In the genomic region with DNA sequence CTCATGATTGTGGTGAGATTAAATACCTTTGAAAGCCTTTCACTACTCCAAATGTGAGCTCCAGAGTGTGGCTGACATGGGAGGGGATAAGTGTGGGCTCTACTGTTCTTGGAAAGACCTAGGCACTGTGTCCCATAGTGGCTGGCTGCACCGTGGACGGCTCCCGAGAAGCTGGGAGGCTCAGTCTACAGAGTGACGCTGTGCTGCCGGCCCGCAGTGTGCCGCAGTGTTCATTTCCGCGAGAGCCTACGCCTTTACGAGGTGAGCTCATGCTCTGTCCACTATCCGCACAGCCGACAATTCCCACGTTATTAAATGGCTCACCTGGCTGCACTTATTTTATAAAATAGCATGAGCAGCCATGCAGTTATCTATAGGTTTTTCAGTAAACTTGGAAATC, we compare ENCODE assay signal across 38 cellular contexts.
"Had no signal": no experiment of that assay in that cellular context is flagged by ENCODE, and none has a peak within 500 bp of the region (broad histone marks: within the 10 kb centered on the region; RNA-seq: fewer than 3 reads in every experiment).

No MANE protein-coding gene starts in this region.

- H3K4me1 Mint-ChIP-seq: activated naive CD8-positive, alpha-beta T cell treated with anti-CD3 and anti-CD28 coated beads, Interleukin-2, amount 50 U/mL, for 24 hours; brain had no signal

- H3K27ac ChIP-seq: adrenal gland, ascending aorta, body of pancreas, brain microvascular endothelial cell, breast epithelium, cardiac muscle cell had no signal

- H3K27me3 ChIP-seq: adrenal gland, ascending aorta, body of pancreas, brain microvascular endothelial cell, breast epithelium, cardiac muscle cell had no signal

- H3K4me3 ChIP-seq: adrenal gland, ascending aorta, body of pancreas, breast epithelium, cardiac muscle cell had no signal

- H3K9me3 ChIP-seq: adrenal gland, ascending aorta, body of pancreas, breast epithelium had no signal

- DNase-seq: activated effector memory CD4-positive, alpha-beta T cell treated with anti-CD3 and anti-CD28 coated beads, Interleukin-2, amount 50 U/mL, for 16 hours; activated effector memory CD4-positive, alpha-beta T cell treated with Interleukin-2 at 50 U/mL for 16 hours; activated gamma-delta T cell; activated gamma-delta T cell treated with Interleukin-2 at 50 U/mL for 16 hours; activated naive CD4-positive, alpha-beta T cell; activated naive CD4-positive, alpha-beta T cell treated with anti-CD3 and anti-CD28 coated beads for 36 hours; activated naive CD4-positive, alpha-beta T cell treated with anti-CD3 and anti-CD28 coated beads, Interleukin-2, amount 10 ng/mL, durations not matched to agents 7 days and 5 days; activated naive CD4-positive, alpha-beta T cell treated with anti-CD3 and anti-CD28 coated beads, Interleukin-2, amount 50 U/mL, for 16 hours; activated naive CD4-positive, alpha-beta T cell treated with Interleukin-2 at 50 U/mL for 16 hours; activated naive CD8-positive, alpha-beta T cell treated with anti-CD3 and anti-CD28 coated beads for 36 hours; activated naive CD8-positive, alpha-beta T cell treated with anti-CD3 and anti-CD28 coated beads, Interleukin-2, amount 10 ng/mL, durations not matched to agents 7 days and 5 days; activated naive CD8-positive, alpha-beta T cell treated with anti-CD3 and anti-CD28 coated beads, Interleukin-2, amount 50 U/mL, for 24 hours; activated T-cell treated with anti-CD3 and anti-CD28 coated beads, Interleukin-2, amount 50 U/mL, for 1 hour; activated T-cell treated with anti-CD3 and anti-CD28 coated beads, Interleukin-2, amount 50 U/mL, for 24 hours; activated T-cell treated with anti-CD3 and anti-CD28 coated beads, Interleukin-2, amount 50 U/mL, for 4 hours; activated T-cell treated with anti-CD3 and anti-CD28 coated beads, Interleukin-2, amount 50 U/mL, for 48 hours; activated T-cell treated with anti-CD3 and anti-CD28 coated beads, Interleukin-2, amount 50 U/mL, for 72 hours; adrenal gland; amniotic stem cell; amygdala; anterior cingulate cortex; aorta; body of pancreas; brain microvascular endothelial cell; caudate nucleus; central memory CD4-positive, alpha-beta T cell; cerebellar nuclear complex had no signal

- H3K27me3 Mint-ChIP-seq: activated naive CD4-positive, alpha-beta T cell treated with anti-CD3 and anti-CD28 coated beads, Interleukin-2, amount 10 ng/mL, durations not matched to agents 7 days and 5 days; activated naive CD4-positive, alpha-beta T cell treated with anti-CD3 and anti-CD28 coated beads, Interleukin-2, amount 50 U/mL, for 24 hours; activated naive CD8-positive, alpha-beta T cell; activated naive CD8-positive, alpha-beta T cell treated with anti-CD3 and anti-CD28 coated beads for 36 hours; activated naive CD8-positive, alpha-beta T cell treated with anti-CD3 and anti-CD28 coated beads, Interleukin-2, amount 10 ng/mL, durations not matched to agents 7 days and 5 days; activated naive CD8-positive, alpha-beta T cell treated with anti-CD3 and anti-CD28 coated beads, Interleukin-2, amount 50 U/mL, for 24 hours; activated T-cell treated with anti-CD3 and anti-CD28 coated beads, Interleukin-2, amount 50 U/mL, for 24 hours; activated T-helper 17 cell treated with anti-CD3 and anti-CD28 coated beads, Interleukin-2, amount 50 U/mL, for 72 hours; brain; central memory CD8-positive, alpha-beta T cell had no signal

- H3K4me1 ChIP-seq: adrenal gland, ascending aorta, body of pancreas, breast epithelium had no signal

- H3K4me3 Mint-ChIP-seq: activated naive CD4-positive, alpha-beta T cell treated with anti-CD3 and anti-CD28 coated beads for 36 hours; activated naive CD4-positive, alpha-beta T cell treated with anti-CD3 and anti-CD28 coated beads, Interleukin-2, amount 10 ng/mL, durations not matched to agents 7 days and 5 days; activated naive CD4-positive, alpha-beta T cell treated with anti-CD3 and anti-CD28 coated beads, Interleukin-2, amount 50 U/mL, for 24 hours; activated naive CD8-positive, alpha-beta T cell; activated naive CD8-positive, alpha-beta T cell treated with anti-CD3 and anti-CD28 coated beads for 36 hours; activated naive CD8-positive, alpha-beta T cell treated with anti-CD3 and anti-CD28 coated beads, Interleukin-2, amount 10 ng/mL, durations not matched to agents 7 days and 5 days; activated naive CD8-positive, alpha-beta T cell treated with anti-CD3 and anti-CD28 coated beads, Interleukin-2, amount 50 U/mL, for 24 hours; activated T-cell treated with anti-CD3 and anti-CD28 coated beads, Interleukin-2, amount 50 U/mL, for 24 hours; activated T-cell treated with anti-CD3 and anti-CD28 coated beads, Interleukin-2, amount 50 U/mL, for 4 hours; activated T-cell treated with anti-CD3 and anti-CD28 coated beads, Interleukin-2, amount 50 U/mL, for 72 hours; activated T-helper 1 cell treated with anti-CD3 and anti-CD28 coated beads, Interleukin-12 subunit alpha, Interleukin-12 subunit beta, Interleukin-2, Interleukin-4 antibody, amounts not matched to agents 30 ng/mL and 10 ng/mL and 1 ng/mL, durations not matched to agents 14 hours and 24 hours and 36 hours; activated T-helper 17 cell treated with anti-CD3 and anti-CD28 coated beads, Interleukin-2, amount 50 U/mL, for 72 hours; brain; central memory CD8-positive, alpha-beta T cell had no signal

- H3K9me3 Mint-ChIP-seq: activated naive CD4-positive, alpha-beta T cell treated with anti-CD3 and anti-CD28 coated beads, Interleukin-2, amount 10 ng/mL, durations not matched to agents 7 days and 5 days; activated naive CD4-positive, alpha-beta T cell treated with anti-CD3 and anti-CD28 coated beads, Interleukin-2, amount 50 U/mL, for 24 hours; activated naive CD4-positive, alpha-beta T cell treated with anti-CD3 and anti-CD28 coated beads, Interleukin-2, amount 50 U/mL, for 72 hours; activated naive CD8-positive, alpha-beta T cell treated with anti-CD3 and anti-CD28 coated beads for 36 hours; activated T-cell treated with anti-CD3 and anti-CD28 coated beads, Interleukin-2, amount 50 U/mL, for 24 hours; activated T-cell treated with anti-CD3 and anti-CD28 coated beads, Interleukin-2, amount 50 U/mL, for 4 hours; activated T-helper 1 cell treated with anti-CD3 and anti-CD28 coated beads, Interleukin-12 subunit alpha, Interleukin-12 subunit beta, Interleukin-2, Interleukin-4 antibody, amounts not matched to agents 30 ng/mL and 10 ng/mL and 1 ng/mL, durations not matched to agents 14 hours and 24 hours and 36 hours; activated T-helper 2 cell treated with anti-CD3 and anti-CD28 coated beads, Interferon-gamma antibody, Interleukin-2, Interleukin-4, amounts not matched to agents 10 μg/mL and 5 μg/mL and 100 μg/mL, durations not matched to agents 14 hours and 24 hours and 36 hours; central memory CD8-positive, alpha-beta T cell had no signal

- H3K27ac Mint-ChIP-seq: activated naive CD4-positive, alpha-beta T cell treated with anti-CD3 and anti-CD28 coated beads for 36 hours; activated naive CD4-positive, alpha-beta T cell treated with anti-CD3 and anti-CD28 coated beads, Interleukin-2, amount 10 ng/mL, durations not matched to agents 7 days and 5 days; activated naive CD4-positive, alpha-beta T cell treated with anti-CD3 and anti-CD28 coated beads, Interleukin-2, amount 50 U/mL, for 24 hours; activated naive CD4-positive, alpha-beta T cell treated with anti-CD3 and anti-CD28 coated beads, Interleukin-2, amount 50 U/mL, for 72 hours; activated naive CD8-positive, alpha-beta T cell; activated naive CD8-positive, alpha-beta T cell treated with anti-CD3 and anti-CD28 coated beads for 36 hours; activated naive CD8-positive, alpha-beta T cell treated with anti-CD3 and anti-CD28 coated beads, Interleukin-2, amount 10 ng/mL, durations not matched to agents 7 days and 5 days; activated naive CD8-positive, alpha-beta T cell treated with anti-CD3 and anti-CD28 coated beads, Interleukin-2, amount 50 U/mL, for 24 hours; activated T-cell treated with anti-CD3 and anti-CD28 coated beads, Interleukin-2, amount 50 U/mL, for 24 hours; activated T-cell treated with anti-CD3 and anti-CD28 coated beads, Interleukin-2, amount 50 U/mL, for 72 hours; activated T-helper 1 cell treated with anti-CD3 and anti-CD28 coated beads, Interleukin-12 subunit alpha, Interleukin-12 subunit beta, Interleukin-2, Interleukin-4 antibody, amounts not matched to agents 30 ng/mL and 10 ng/mL and 1 ng/mL, durations not matched to agents 14 hours and 24 hours and 36 hours; activated T-helper 17 cell treated with anti-CD3 and anti-CD28 coated beads, Interleukin-2, amount 50 U/mL, for 72 hours; activated T-helper 2 cell treated with anti-CD3 and anti-CD28 coated beads, Interferon-gamma antibody, Interleukin-2, Interleukin-4, amounts not matched to agents 10 μg/mL and 5 μg/mL and 100 μg/mL, durations not matched to agents 14 hours and 24 hours and 36 hours; brain had no signal

- H3K36me3 ChIP-seq: adrenal gland, brain microvascular endothelial cell, breast epithelium, cardiac muscle cell had no signal
